32 cellular contexts compared by ENCODE assay signal in genomic region chr17:36945959-36946725, GRCh38. TPM values are rescaled to one million over a fixed set of nuclear protein-coding genes. Genes with fewer than 3 reads are reported as not detected.
DNase-seq lines count a peak whose midpoint lies in the region; ATAC-seq and TF ChIP-seq lines count a peak whose summit lies in the region.
"Had no signal": no experiment of that assay in that cellular context is flagged by ENCODE, and none has a peak within 500 bp of the region (broad histone marks: within the 10 kb centered on the region; RNA-seq: fewer than 3 reads in every experiment).

No MANE protein-coding gene starts in this region.

- H4K91ac ChIP-seq in H9 (ENCODE audit: insufficient read length, low read depth, low read length), result no peak overlapping the region

- H3K4me1 ChIP-seq in H9 (ENCODE audit: insufficient read depth, low read length), result no peaks in the 10 kb centered on the region; the same call in 1 of the 2 replicates
- H3K4me1 ChIP-seq: BE2C had no signal

- intact Hi-C loops in CD14-positive monocyte (cut with micrococcal nuclease), result loop anchor here (2.0 to 10.0 kb wide), 2 partner anchors 13 to 341 kb away; partner anchors contain the start of gene MRM1 (in 1 of the 2)

- H4K8ac ChIP-seq in H9 (replicated peaks; ENCODE audit: insufficient read length, low read depth, low read length), result no peak overlapping the region

- H3K36me3 Mint-ChIP-seq in H9 (ENCODE audit: insufficient read depth in 1 of 3, low read depth in 3 of 3) (peaks cover 3 to 20% (median 11%) of the 10 kb centered on the region in 3 experiments; a peak in 6 of 7 replicates), CD14-positive monocyte (peaks cover 12 to 16% of the 10 kb centered on the region in 2 donors)

- no peak overlapping the region for H3K9ac ChIP-seq in H9 (ENCODE audit: extremely low read depth, insufficient read length, low read length)

- peak overlapping the region in 1 of 2 experiments; percentile 64; a peak in 2 of 5 replicates for H3K4me3 Mint-ChIP-seq in H9
- peak overlapping the region in 1 of 2 donors; percentile 99 for H3K4me3 Mint-ChIP-seq in CD14-positive monocyte
- H3K4me3 Mint-ChIP-seq: activated naive CD8-positive, alpha-beta T cell treated with anti-CD3 and anti-CD28 coated beads for 36 hours had no signal

- no peak overlapping the region for H2AK5ac ChIP-seq in H9 (ENCODE audit: insufficient read length, low read length)

- no peak overlapping the region for H3K27ac Mint-ChIP-seq in H9
- no peak overlapping the region for H3K27ac Mint-ChIP-seq in CD14-positive monocyte
- H3K27ac Mint-ChIP-seq: activated naive CD8-positive, alpha-beta T cell treated with anti-CD3 and anti-CD28 coated beads for 36 hours had no signal

- H3K4ac ChIP-seq in H9 (ENCODE audit: low read depth, low read length), result no peak overlapping the region

- no peaks in the 10 kb centered on the region for H3K79me1 ChIP-seq in H9 (ENCODE audit: insufficient read depth, low read depth, low read length, poor library complexity, severe bottlenecking)

- peak overlapping the region; percentile 19 for H3K4me2 ChIP-seq in H9 (ENCODE audit: insufficient read depth, insufficient read length, low read length)

- WGBS in H9 (ENCODE audit: extremely low coverage, insufficient read length, low lambda C conversion rate), result no CpG with 5 or more reads among the region's 30 CpGs

- no peak overlapping the region for H2BK20ac ChIP-seq in H9 (ENCODE audit: low read depth, low read length, poor library complexity, severe bottlenecking)

- no peak overlapping the region for H2BK12ac ChIP-seq in H9 (ENCODE audit: insufficient read length, low read depth, low read length)

- peaks cover 2% of the 10 kb centered on the region; the same call in 1 of the 2 replicates for H3K79me2 ChIP-seq in H9 (ENCODE audit: insufficient read depth, low read length)

- no peak overlapping the region for H3K18ac ChIP-seq in H9 (ENCODE audit: insufficient read length, low read depth, low read length)

- H3K9me3 Mint-ChIP-seq in H9 (peaks cover 0 to 5% of the 10 kb centered on the region in 2 experiments; a peak in 1 of 5 replicates), CD14-positive monocyte (peaks cover 0 to 45% (median 9%) of the 10 kb centered on the region in 7 donors)
- H3K9me3 Mint-ChIP-seq: activated naive CD8-positive, alpha-beta T cell treated with anti-CD3 and anti-CD28 coated beads for 36 hours had no signal

- H2AFZ ChIP-seq in H9 (ENCODE audit: low read length), result no peak overlapping the region

- H4K20me1 ChIP-seq in H9 (ENCODE audit: control insufficient read depth, insufficient read depth, insufficient read length), result peaks cover 4% of the 10 kb centered on the region

- ATAC-seq in HG02852 (IDR thresholded peaks at IDR 0.05; ENCODE audit: unreplicated experiment), result no peak
- ATAC-seq: foreskin keratinocyte, left lung had no signal

- peaks cover 65% of the 10 kb centered on the region for H3K27me3 ChIP-seq in H9 (ENCODE audit: insufficient read depth, low read length)

- H2BK15ac ChIP-seq in H9 (ENCODE audit: low read depth, low read length), result no peak overlapping the region

- DNase-seq in D341Med (ENCODE audit: low spot score), result peak; percentile 41
- peak; percentile 65 for DNase-seq in H9
- peak; percentile 70 for DNase-seq in cerebellar cortex (ENCODE audit: low spot score)
- peak; percentile 43 for DNase-seq in left kidney (ENCODE audit: low read depth, low spot score)
- DNase-seq in stimulated activated CD4-positive, alpha-beta T cell treated with anti-CD3 and anti-CD28 coated beads, Interleukin-4, amount 100 ng/mL, for 4 hours, result no peak
- no peak for DNase-seq in CD14-positive monocyte (ENCODE audit: low spot score)
- DNase-seq in NCI-H187 (lab: John Stamatoyannopoulos, UW), result no peak
- DNase-seq: activated CD4-positive, alpha-beta T cell treated with anti-CD3 and anti-CD28 coated beads, Interleukin-2, amount 50 U/mL, for 4 hours; activated CD4-positive, CD25-positive, alpha-beta regulatory T cell; activated effector memory CD4-positive, alpha-beta T cell treated with Interleukin-2 at 50 U/mL for 16 hours; activated naive CD8-positive, alpha-beta T cell treated with anti-CD3 and anti-CD28 coated beads for 36 hours; aorta; BE2C; DMS153; foreskin keratinocyte; HCEC 1CT; left lung; NCI-H1436 treated with DMSO at 0.1 percent for 48 hours; NCI-H510A treated with DMSO at 0.1 percent for 48 hours; nucleus accumbens; Peyer's patch; SIG-M5; stimulated activated CD8-positive, alpha-beta memory T cell treated with anti-CD3 and anti-CD28 coated beads, Interleukin-4, amount 100 ng/mL, for 48 hours; stomach; SW 1271; tibial artery had no signal

- TF ChIP-seq CTCF in H9 (conservative IDR thresholded peaks at IDR 0.05) (no peak), CD14-positive monocyte (IDR thresholded peaks at IDR 0.05) (no peak)

- peaks cover 84% of the 10 kb centered on the region for H3K27me3 Mint-ChIP-seq in H9 (ENCODE audit: low read depth)
- peaks cover 63 to 68% (median 66%) of the 10 kb centered on the region in 3 donors for H3K27me3 Mint-ChIP-seq in CD14-positive monocyte (ENCODE audit: low read depth in 3 of 3)

- no peak overlapping the region for H2BK5ac ChIP-seq in H9 (ENCODE audit: insufficient read length, low read length)

- no peak overlapping the region for H2BK120ac ChIP-seq in H9 (ENCODE audit: low read depth, low read length, poor library complexity, severe bottlenecking)

- H3K56ac ChIP-seq in H9 (ENCODE audit: insufficient read length, low read depth, low read length), result no peak overlapping the region

- H3K9me3 ChIP-seq in H9 (ENCODE audit: control insufficient read depth, low read depth, low read length), result no peaks in the 10 kb centered on the region
- H3K9me3 ChIP-seq: esophagus muscularis mucosa, left lung, tibial artery had no signal

- no peak overlapping the region for H4K5ac ChIP-seq in H9 (ENCODE audit: insufficient read length, low read depth, low read length)

- H3K27ac ChIP-seq in H9 (ENCODE audit: insufficient read length, low read depth, low read length), result no peak overlapping the region
- H3K27ac ChIP-seq: coronary artery, esophagus muscularis mucosa, foreskin keratinocyte, left lung, Peyer's patch, stomach, tibial artery had no signal

- H3K14ac ChIP-seq in H9 (ENCODE audit: insufficient read depth, low read length), result no peak overlapping the region

- H3K23me2 ChIP-seq in H9 (ENCODE audit: insufficient read length, low read depth, low read length, poor library complexity, severe bottlenecking), result peaks cover 11% of the 10 kb centered on the region

- H3T11ph ChIP-seq in H9 (ENCODE audit: low read length), result no peak overlapping the region

- H3K4me1 Mint-ChIP-seq in H9 (peaks cover 34 to 64% of the 10 kb centered on the region in 2 experiments), CD14-positive monocyte (peaks cover 48% of the 10 kb centered on the region)

- H3K23ac ChIP-seq in H9 (ENCODE audit: insufficient read length, low read depth, low read length), result no peak overlapping the region

RNA-seq across cellular contexts. Expression of gene AATF, which starts 2.6 kb away (rescaled TPM):
- 69.6 and 74.9 TPM in 2 replicates for total RNA-seq in H9 (2021)
- polyA plus RNA-seq in CD14-positive monocyte, result 10 to 100 TPM; 41.1 to 57.9 TPM

RNA-seq across cellular contexts. Expression of gene LHX1, which starts 8.9 kb away (rescaled TPM):
- total RNA-seq in H9 (2021), result 0.20 and 0.22 TPM in 2 replicates
- polyA plus RNA-seq in CD14-positive monocyte, result not detected
- total RNA-seq: A673, aorta, esophagus muscularis mucosa, foreskin keratinocyte, left lung, Peyer's patch, pulmonary artery endothelial cell, skeletal muscle tissue, stomach had no signal
- polyA plus RNA-seq: aorta, stomach had no signal

Comparison
In these comparisons a context has a peak if more than half of its experiments do, and no peak if none do; other contexts are left out.
1. DNase-seq: peak in D341Med (single experiment), H9 (single experiment), cerebellar cortex (single experiment) and left kidney (single experiment); none in stimulated activated CD4-positive, alpha-beta T cell treated with anti-CD3 and anti-CD28 coated beads, Interleukin-4, amount 100 ng/mL, for 4 hours (0 of 2), CD14-positive monocyte (single experiment) and NCI-H187 (0 of 2).